Comparison of ENCODE assay signal across 12 cellular contexts in the genomic region with DNA sequence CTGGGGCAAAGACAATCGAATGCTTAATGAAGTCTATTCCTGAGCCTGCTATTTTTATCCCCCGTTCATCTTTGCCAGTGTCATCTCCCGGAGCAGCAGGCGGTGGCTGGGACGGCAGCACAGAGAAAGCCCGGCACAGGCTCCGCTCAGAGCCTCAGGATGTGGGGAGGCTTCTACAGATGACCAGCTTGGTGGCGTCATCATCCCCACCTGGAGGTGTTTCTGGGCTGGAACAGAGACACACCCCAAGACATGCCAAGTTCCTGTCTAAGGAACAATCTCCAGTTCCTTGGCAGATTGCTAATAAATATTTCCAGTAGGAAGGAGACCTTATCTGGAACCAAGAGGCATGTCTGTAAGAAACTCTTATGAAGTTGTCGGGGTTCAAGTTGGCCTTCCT.
"Had no signal": no experiment of that assay in that cellular context is flagged by ENCODE, and none has a peak within 500 bp of the region (broad histone marks: within the 10 kb centered on the region; RNA-seq: fewer than 3 reads in every experiment).

No MANE protein-coding gene starts in this region.

- H3K9me3 ChIP-seq: breast epithelium had no signal

- H3K36me3 ChIP-seq: breast epithelium, neural progenitor cell had no signal

- H3K4me3 ChIP-seq: breast epithelium, dorsolateral prefrontal cortex, lung, neural progenitor cell, smooth muscle cell had no signal

- H3K9ac ChIP-seq: neural progenitor cell, parathyroid adenoma had no signal

- H3K4me2 ChIP-seq: neural progenitor cell, smooth muscle cell had no signal

- H3K79me2 ChIP-seq: parathyroid adenoma had no signal

- DNase-seq: activated CD4-positive, alpha-beta T cell treated with anti-CD3 and anti-CD28 coated beads, Interleukin-2, amount 50 U/mL, for 1 hour; activated naive CD4-positive, alpha-beta T cell treated with Interleukin-2 at 50 U/mL for 16 hours; immature natural killer cell; midbrain; naive B cell; stimulated activated naive CD8-positive, alpha-beta T cell treated with anti-CD3 and anti-CD28 coated beads, Interleukin-15, Interleukin-2, amounts not matched to agents 100 U/mL and 50 U/mL, for 24 hours had no signal

- H2AFZ ChIP-seq: neural progenitor cell, parathyroid adenoma had no signal

- H3K4me1 ChIP-seq: breast epithelium, neural progenitor cell, parathyroid adenoma had no signal

- H3K27me3 ChIP-seq: breast epithelium, neural progenitor cell had no signal

- H3K27ac ChIP-seq: breast epithelium, neural progenitor cell, parathyroid adenoma had no signal

- ATAC-seq: stimulated activated naive CD8-positive, alpha-beta T cell treated with anti-CD3 and anti-CD28 coated beads, Interleukin-15, Interleukin-2, amounts not matched to agents 100 U/mL and 50 U/mL, for 24 hours had no signal
